In the genomic region with DNA sequence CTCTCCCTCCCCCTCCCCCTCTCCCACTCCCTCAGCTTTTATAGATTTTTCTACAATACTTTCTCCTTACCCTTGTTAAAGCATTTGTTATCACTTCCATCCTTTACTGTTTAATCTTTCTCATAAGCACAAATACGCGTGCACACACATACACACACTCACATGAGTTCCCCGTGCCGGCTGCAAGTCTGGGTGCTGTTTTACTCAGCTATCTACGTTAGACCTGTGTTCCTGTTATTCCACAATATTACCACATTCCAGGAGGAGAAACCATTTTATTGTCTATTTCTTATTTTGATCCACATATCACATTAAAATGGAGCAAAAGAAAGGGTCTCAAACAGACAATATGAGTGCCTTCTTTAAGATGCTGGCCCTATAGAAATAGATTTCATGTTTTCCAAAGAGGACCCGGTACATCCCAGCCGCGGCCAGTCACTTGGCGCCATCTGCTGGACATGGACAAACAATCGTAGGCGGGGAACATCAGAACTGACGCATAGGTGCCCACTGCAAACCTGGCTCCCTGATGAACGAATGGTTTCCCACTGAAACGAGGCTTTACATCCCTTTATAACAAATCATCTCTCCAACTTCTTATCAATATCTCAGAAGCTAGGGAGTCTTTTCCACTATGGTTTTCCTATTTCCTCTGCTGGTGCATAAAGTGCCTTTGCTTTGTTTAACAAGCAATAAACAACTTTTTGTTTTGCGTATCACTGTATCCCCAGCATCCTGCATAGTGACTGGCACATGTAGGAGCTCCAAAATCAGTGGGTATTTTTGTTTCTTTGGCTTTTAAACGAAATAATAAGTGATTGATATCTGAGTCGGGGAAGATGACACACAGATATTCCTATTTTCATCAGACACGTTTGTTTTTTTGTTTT, we compare ENCODE assay signal across 8 cellular contexts. TPM values are rescaled to one million over a fixed set of nuclear protein-coding genes. Genes with fewer than 3 reads are reported as not detected.
DNase-seq lines count a peak whose midpoint lies in the region; ATAC-seq, FAIRE-seq and TF ChIP-seq lines count a peak whose summit lies in the region.

No MANE protein-coding gene starts in this region.

- 0 out of 2 replicates have a peak, but pooled peaks cover 3% of the 10 kb centered on the region for H3K9me3 ChIP-seq in Panc1 (ENCODE audit: control insufficient read depth, insufficient read depth, low read depth, low read length)
- peaks cover 0 to 16% (median 0%) of the 10 kb centered on the region in 3 donors for H3K9me3 ChIP-seq in gastroesophageal sphincter
- no peaks in the 10 kb centered on the region for H3K9me3 ChIP-seq in pancreas

- in situ Hi-C loops in Panc1 (cut with HindIII; ENCODE audit: low pct_unique_long_range_greater_than_20kb, low sequenced_read_pairs) = no loop called here

- H3K36me3 ChIP-seq in Panc1 (ENCODE audit: control insufficient read depth, insufficient read depth, low read length) = no peaks in the 10 kb centered on the region
- no peaks in the 10 kb centered on the region for H3K36me3 ChIP-seq in gastroesophageal sphincter
- H3K36me3 ChIP-seq in pancreas = no peaks in the 10 kb centered on the region

- H3K27me3 ChIP-seq in Panc1 (ENCODE audit: control insufficient read depth, insufficient read depth, low read length) = no peaks in the 10 kb centered on the region
- H3K27me3 ChIP-seq in gastroesophageal sphincter = no peaks in the 10 kb centered on the region
- no peaks in the 10 kb centered on the region for H3K27me3 ChIP-seq in pancreas

- no peak for FAIRE-seq in pancreas (lab: Jason Lieb, UNC)
- FAIRE-seq in urothelium cell line (lab: Jason Lieb, UNC) = no peak

- DNase-seq in DMS79 treated with DMSO at 0.1 percent for 48 hours (lab: John Stamatoyannopoulos, UW) (peak; percentile 40), Panc1 (ENCODE audit: low read depth, low spot score) (no peak), pancreas (peak; percentile 30 to 80 (median 66)), urothelium cell line (ENCODE audit: low spot score) (peak; percentile 81)
- DNase-seq in activated T-helper 9 cell treated with anti-CD3 and anti-CD28 coated beads, Interleukin-2, amount 50 U/mL, for 16 hours (ENCODE audit: low read depth) = peak; percentile 24

- no TSS peak for BruUV-seq in Panc1 (replicated peaks; lab: Mats Ljungman, UMichigan)

- peak; percentile 94 for TF ChIP-seq RAD21 in Ishikawa (IDR thresholded peaks at IDR 0.05; ENCODE audit: low read depth)

- H3K27ac ChIP-seq in Panc1 (ENCODE audit: low read length) (no peak overlapping the region), gastroesophageal sphincter (no peak overlapping the region), pancreas (no peak overlapping the region)

- no peaks in the 10 kb centered on the region for H3K4me1 ChIP-seq in Panc1 (ENCODE audit: control insufficient read depth, insufficient read depth, low read length)
- no peaks in the 10 kb centered on the region for H3K4me1 ChIP-seq in gastroesophageal sphincter
- H3K4me1 ChIP-seq in pancreas = no peaks in the 10 kb centered on the region

- TF ChIP-seq CTCF in Panc1 (IDR thresholded peaks at IDR 0.05) (peak; percentile 89), gastroesophageal sphincter (IDR thresholded peaks at IDR 0.05) (peak; percentile 51 to 85 (median 69)), pancreas (IDR thresholded peaks at IDR 0.05) (peak; percentile 51 to 77 (median 69))

- H3K4me3 ChIP-seq in Panc1 (ENCODE audit: low read depth in 2 of 2, low read length in 2 of 2) = no peak overlapping the region
- no peak overlapping the region for H3K4me3 ChIP-seq in gastroesophageal sphincter
- no peak overlapping the region for H3K4me3 ChIP-seq in pancreas

- TF ChIP-seq EP300 in Ishikawa (IDR thresholded peaks at IDR 0.05; ENCODE audit: borderline replicate concordance) (no peak), gastroesophageal sphincter (IDR thresholded peaks at IDR 0.05) (no peak)

- CTCF ChIA-PET in Panc1 (lab: Charles Lee) = interaction anchor here (1.0 kb wide), 1 partner anchor 859 kb away, joined by 3 read pairs; no protein-coding TSS in a partner anchor

- TF ChIP-seq POLR2A in gastroesophageal sphincter (IDR thresholded peaks at IDR 0.05) = no peak

- WGBS in gastroesophageal sphincter (ENCODE audit: low coverage in 1 of 2), 2 donors = 12 to 26% methylated on average over 18 of the region's 18 CpGs
- WGBS in pancreas, 2 donors = 17 to 21% methylated on average over 18 of the region's 18 CpGs

- ATAC-seq in Panc1 = peak; percentile 96
- ATAC-seq in gastroesophageal sphincter = peak; percentile 79
- peak; percentile 83 to 93 (median 90) for ATAC-seq in pancreas
- no peak for ATAC-seq in GM19035 (IDR thresholded peaks at IDR 0.05; ENCODE audit: unreplicated experiment)

- intact Hi-C loops in Panc1 (cut with micrococcal nuclease; ENCODE audit: unreplicated experiment) = loop anchor here (5.0 to 10.0 kb wide), 2 partner anchors 150 to 353 kb away; no protein-coding TSS in a partner anchor
- intact Hi-C loops in pancreas (cut with DNase I) = no loop called here

- POLR2A ChIA-PET in Panc1 (lab: Charles Lee) = no interaction called here

TF ChIP-seq in Ishikawa, 13 proteins besides CTCF, POLR2A, EP300 and RAD21:
- TF ChIP-seq EGR1 (IDR thresholded peaks at IDR 0.05) (no peak), YY1 (IDR thresholded peaks at IDR 0.05; ENCODE audit: low read depth) (no peak), NFIC (IDR thresholded peaks at IDR 0.05) (no peak), TAF1 (IDR thresholded peaks at IDR 0.05; ENCODE audit: low read depth) (no peak), FOXM1 (IDR thresholded peaks at IDR 0.05; ENCODE audit: borderline replicate concordance, low read depth) (no peak), TCF12 (IDR thresholded peaks at IDR 0.05; ENCODE audit: low read depth) (no peak), CEBPB (IDR thresholded peaks at IDR 0.05) (no peak), TEAD4 (IDR thresholded peaks at IDR 0.05) (no peak)
- TF ChIP-seq, protein P1, sequence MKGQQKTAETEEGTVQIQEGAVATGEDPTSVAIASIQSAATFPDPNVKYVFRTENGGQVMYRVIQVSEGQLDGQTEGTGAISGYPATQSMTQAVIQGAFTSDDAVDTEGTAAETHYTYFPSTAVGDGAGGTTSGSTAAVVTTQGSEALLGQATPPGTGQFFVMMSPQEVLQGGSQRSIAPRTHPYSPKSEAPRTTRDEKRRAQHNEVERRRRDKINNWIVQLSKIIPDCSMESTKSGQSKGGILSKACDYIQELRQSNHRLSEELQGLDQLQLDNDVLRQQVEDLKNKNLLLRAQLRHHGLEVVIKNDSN (IDR thresholded peaks at IDR 0.05) = no peak
- TF ChIP-seq, protein P2, sequence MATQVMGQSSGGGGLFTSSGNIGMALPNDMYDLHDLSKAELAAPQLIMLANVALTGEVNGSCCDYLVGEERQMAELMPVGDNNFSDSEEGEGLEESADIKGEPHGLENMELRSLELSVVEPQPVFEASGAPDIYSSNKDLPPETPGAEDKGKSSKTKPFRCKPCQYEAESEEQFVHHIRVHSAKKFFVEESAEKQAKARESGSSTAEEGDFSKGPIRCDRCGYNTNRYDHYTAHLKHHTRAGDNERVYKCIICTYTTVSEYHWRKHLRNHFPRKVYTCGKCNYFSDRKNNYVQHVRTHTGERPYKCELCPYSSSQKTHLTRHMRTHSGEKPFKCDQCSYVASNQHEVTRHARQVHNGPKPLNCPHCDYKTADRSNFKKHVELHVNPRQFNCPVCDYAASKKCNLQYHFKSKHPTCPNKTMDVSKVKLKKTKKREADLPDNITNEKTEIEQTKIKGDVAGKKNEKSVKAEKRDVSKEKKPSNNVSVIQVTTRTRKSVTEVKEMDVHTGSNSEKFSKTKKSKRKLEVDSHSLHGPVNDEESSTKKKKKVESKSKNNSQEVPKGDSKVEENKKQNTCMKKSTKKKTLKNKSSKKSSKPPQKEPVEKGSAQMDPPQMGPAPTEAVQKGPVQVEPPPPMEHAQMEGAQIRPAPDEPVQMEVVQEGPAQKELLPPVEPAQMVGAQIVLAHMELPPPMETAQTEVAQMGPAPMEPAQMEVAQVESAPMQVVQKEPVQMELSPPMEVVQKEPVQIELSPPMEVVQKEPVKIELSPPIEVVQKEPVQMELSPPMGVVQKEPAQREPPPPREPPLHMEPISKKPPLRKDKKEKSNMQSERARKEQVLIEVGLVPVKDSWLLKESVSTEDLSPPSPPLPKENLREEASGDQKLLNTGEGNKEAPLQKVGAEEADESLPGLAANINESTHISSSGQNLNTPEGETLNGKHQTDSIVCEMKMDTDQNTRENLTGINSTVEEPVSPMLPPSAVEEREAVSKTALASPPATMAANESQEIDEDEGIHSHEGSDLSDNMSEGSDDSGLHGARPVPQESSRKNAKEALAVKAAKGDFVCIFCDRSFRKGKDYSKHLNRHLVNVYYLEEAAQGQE (IDR thresholded peaks at IDR 0.05; ENCODE audit: low read depth) = no peak
- TF ChIP-seq, protein P3, sequence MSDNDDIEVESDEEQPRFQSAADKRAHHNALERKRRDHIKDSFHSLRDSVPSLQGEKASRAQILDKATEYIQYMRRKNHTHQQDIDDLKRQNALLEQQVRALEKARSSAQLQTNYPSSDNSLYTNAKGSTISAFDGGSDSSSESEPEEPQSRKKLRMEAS (IDR thresholded peaks at IDR 0.05) = no peak
TF ChIP-seq in Ishikawa: peak in this region for 0.

RNA-seq across cellular contexts. Expression of a gene that starts 25.2 kb away (rescaled TPM):
- total RNA-seq in Panc1 (2021; ENCODE audit: unreplicated experiment) (66.8 TPM), gastroesophageal sphincter (100 to 1,000 TPM in 1 of 4 donors, 10 to 100 TPM in 3; 69.0 to 103 (median 82.2) TPM), pancreas (10 to 100 TPM; 13.9 to 47.9 (median 24.4) TPM)
- polyA plus RNA-seq in Panc1 (2012; ENCODE audit: insufficient read length) = 101 TPM
- 10 to 100 TPM; 19.4 to 25.0 TPM for polyA plus RNA-seq in pancreas
